8 cellular contexts compared by ENCODE assay signal in the genomic region with DNA sequence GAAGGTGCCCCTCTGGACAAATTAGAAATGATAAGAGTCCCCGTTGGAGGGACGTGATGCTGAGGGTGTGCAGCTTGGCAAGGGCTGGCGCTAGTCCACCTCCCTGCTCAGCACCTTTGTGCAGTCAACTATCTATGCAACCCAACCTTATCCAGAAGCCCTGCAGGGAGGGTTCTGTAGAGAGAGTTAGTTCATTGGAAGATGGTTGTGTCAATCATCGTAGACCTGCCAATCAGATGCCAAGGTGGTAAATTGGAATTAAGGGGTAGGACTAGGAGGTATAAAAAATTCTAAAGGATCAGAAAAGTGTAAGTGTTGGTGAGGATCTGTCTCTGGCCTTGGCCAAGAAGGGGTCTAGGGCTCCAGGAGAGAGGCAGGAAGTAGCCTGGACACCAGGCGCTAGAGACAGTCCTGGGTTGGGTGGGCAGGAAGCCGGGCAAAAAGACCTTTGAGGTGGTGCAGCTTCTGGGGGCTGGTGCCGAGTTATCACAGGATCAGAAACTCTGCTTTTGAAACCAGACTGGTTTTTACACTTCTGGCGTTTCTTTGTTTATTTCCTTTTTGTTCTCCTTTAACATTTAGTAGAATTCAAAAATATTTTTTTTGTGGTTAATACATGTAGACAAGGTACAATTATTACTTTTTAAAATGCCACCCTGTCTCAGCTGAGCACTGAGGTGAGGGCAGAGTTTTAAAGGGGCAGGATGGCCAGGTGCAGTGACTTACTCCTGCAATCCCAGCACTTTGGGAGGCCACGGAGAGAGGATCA. TPM values are rescaled to one million over a fixed set of nuclear protein-coding genes. Genes with fewer than 3 reads are reported as not detected.
DNase-seq lines count a peak whose midpoint lies in the region; ATAC-seq and TF ChIP-seq lines count a peak whose summit lies in the region.

No MANE protein-coding gene starts in this region.

- DNase-seq in GM20000 (ENCODE audit: low spot score) (peak; percentile 83), T-cell (peak in 24 of 34 experiments; percentile 33 to 71 (median 48)), memory B cell (ENCODE audit: low spot score in 2 of 2) (peak in 1 of 2 donors; percentile 42), C1 segment of cervical spinal cord (lab: John Stamatoyannopoulos, UW) (no peak)
- DNase-seq in effector CD4-positive, alpha-beta T cell = peak; percentile 39

- peak overlapping the region; percentile 89 to 94 for H3K27ac Mint-ChIP-seq in T-cell
- no peak overlapping the region for H3K27ac Mint-ChIP-seq in memory B cell

- no peak overlapping the region; a peak in 1 of 22 replicates for H3K27ac ChIP-seq in BLaER1 treated with 17β-estradiol and CSF1 and Interleukin-3, amounts not matched to agents 10 nM and 100 nM

- H3K27me3 Mint-ChIP-seq in T-cell (no peaks in the 10 kb centered on the region), memory B cell (peaks cover 4% of the 10 kb centered on the region)

- peak; percentile 74 to 90 (median 76) for ATAC-seq in T-cell (replicated peaks in 1 of 4)
- peak; percentile 54 for ATAC-seq in memory B cell (ENCODE audit: low read depth)
- no peak for ATAC-seq in GM21381 (IDR thresholded peaks at IDR 0.05; ENCODE audit: unreplicated experiment)
- no peak for ATAC-seq in GM21619 (IDR thresholded peaks at IDR 0.05; ENCODE audit: unreplicated experiment)

- no peaks in the 10 kb centered on the region for H3K9me3 Mint-ChIP-seq in T-cell
- H3K9me3 Mint-ChIP-seq in memory B cell = no peaks in the 10 kb centered on the region

- H3K36me3 ChIP-seq in BLaER1 treated with 17β-estradiol and CSF1 and Interleukin-3, amounts not matched to agents 10 nM and 100 nM = no peaks in the 10 kb centered on the region

- POLR2A ChIA-PET in T-cell (lab: Charles Lee) = interaction anchor here in 1 of 2 donors (1.0 kb wide), 1 partner anchor 64 kb away, joined by 3 read pairs; no protein-coding TSS in a partner anchor

- H3K4me1 ChIP-seq in BLaER1 treated with 17β-estradiol and CSF1 and Interleukin-3, amounts not matched to agents 10 nM and 100 nM = peaks cover 32 to 73% (median 60%) of the 10 kb centered on the region in 10 experiments

- H3K4me3 Mint-ChIP-seq in T-cell (peak overlapping the region; percentile 63 to 71 (median 66)), memory B cell (no peak overlapping the region)

- TF ChIP-seq CTCF in GM20000 (IDR thresholded peaks at IDR 0.05; ENCODE audit: extremely low read depth, missing control alignments) = no peak

- 0 out of 20 replicates have a peak overlapping the region, but pooled peaks of 1 of the 10 experiments have one; percentile 47 for H3K4me3 ChIP-seq in BLaER1 treated with 17β-estradiol and CSF1 and Interleukin-3, amounts not matched to agents 10 nM and 100 nM

- H3K4me1 Mint-ChIP-seq in T-cell = peaks cover 50 to 57% (median 53%) of the 10 kb centered on the region in 3 donors
- peaks cover 10% of the 10 kb centered on the region for H3K4me1 Mint-ChIP-seq in memory B cell

- peak overlapping the region in 3 of 11 experiments; percentile 32 to 54 (median 37); a peak in 2 of 22 replicates for H3K9ac ChIP-seq in BLaER1 treated with 17β-estradiol and CSF1 and Interleukin-3, amounts not matched to agents 10 nM and 100 nM

- no peaks in the 10 kb centered on the region; a peak in 1 of 22 replicates for H4K20me1 ChIP-seq in BLaER1 treated with 17β-estradiol and CSF1 and Interleukin-3, amounts not matched to agents 10 nM and 100 nM

- H3K27me3 ChIP-seq in BLaER1 treated with 17β-estradiol and CSF1 and Interleukin-3, amounts not matched to agents 10 nM and 100 nM = no peaks in the 10 kb centered on the region

- H3K9me3 ChIP-seq in BLaER1 treated with 17β-estradiol and CSF1 and Interleukin-3, amounts not matched to agents 10 nM and 100 nM (replicated peaks in 1 of 11) = no peaks in the 10 kb centered on the region

- H3K4me2 ChIP-seq in BLaER1 treated with 17β-estradiol and CSF1 and Interleukin-3, amounts not matched to agents 10 nM and 100 nM = peak overlapping the region; percentile 68 to 92 (median 86)

- peaks cover 4% of the 10 kb centered on the region for H3K36me3 Mint-ChIP-seq in T-cell
- H3K36me3 Mint-ChIP-seq in memory B cell = no peaks in the 10 kb centered on the region

- CTCF ChIA-PET in T-cell (lab: Charles Lee) = no interaction called here

RNA-seq across cellular contexts. Expression of a gene that starts 1.6 kb away (rescaled TPM):
- total RNA-seq in T-cell = 10 to 100 TPM in 4 of 5 donors, 1 to 10 TPM in 1; 9.0 to 26.4 (median 22.0) TPM

RNA-seq across cellular contexts. Expression of a gene that starts 25.9 kb away (rescaled TPM):
- 1 to 10 TPM; 4.6 to 8.7 (median 5.3) TPM for total RNA-seq in T-cell

RNA-seq across cellular contexts. Expression of a gene that starts 36.7 kb away (rescaled TPM):
- 100 to 1,000 TPM in 2 of 5 donors, 10 to 100 TPM in 3; 53.6 to 118 (median 98.1) TPM for total RNA-seq in T-cell

RNA-seq across cellular contexts. Expression of a gene that starts 57.7 kb away (rescaled TPM):
- 100 to 1,000 TPM; 353 to 413 (median 385) TPM for total RNA-seq in T-cell

Comparison
In these comparisons a context has a peak if more than half of its experiments do, and no peak if none do; other contexts are left out.
1. DNase-seq: peak in GM20000 (single experiment), T-cell (24 of 34) and effector CD4-positive, alpha-beta T cell (single experiment); none in C1 segment of cervical spinal cord (0 of 14).
2. ATAC-seq: peak in T-cell (4 of 4) and memory B cell (single experiment); none in GM21381 (single experiment) and GM21619 (single experiment).